Comparison of ENCODE assay signal across 1 cellular context in the genomic region with DNA sequence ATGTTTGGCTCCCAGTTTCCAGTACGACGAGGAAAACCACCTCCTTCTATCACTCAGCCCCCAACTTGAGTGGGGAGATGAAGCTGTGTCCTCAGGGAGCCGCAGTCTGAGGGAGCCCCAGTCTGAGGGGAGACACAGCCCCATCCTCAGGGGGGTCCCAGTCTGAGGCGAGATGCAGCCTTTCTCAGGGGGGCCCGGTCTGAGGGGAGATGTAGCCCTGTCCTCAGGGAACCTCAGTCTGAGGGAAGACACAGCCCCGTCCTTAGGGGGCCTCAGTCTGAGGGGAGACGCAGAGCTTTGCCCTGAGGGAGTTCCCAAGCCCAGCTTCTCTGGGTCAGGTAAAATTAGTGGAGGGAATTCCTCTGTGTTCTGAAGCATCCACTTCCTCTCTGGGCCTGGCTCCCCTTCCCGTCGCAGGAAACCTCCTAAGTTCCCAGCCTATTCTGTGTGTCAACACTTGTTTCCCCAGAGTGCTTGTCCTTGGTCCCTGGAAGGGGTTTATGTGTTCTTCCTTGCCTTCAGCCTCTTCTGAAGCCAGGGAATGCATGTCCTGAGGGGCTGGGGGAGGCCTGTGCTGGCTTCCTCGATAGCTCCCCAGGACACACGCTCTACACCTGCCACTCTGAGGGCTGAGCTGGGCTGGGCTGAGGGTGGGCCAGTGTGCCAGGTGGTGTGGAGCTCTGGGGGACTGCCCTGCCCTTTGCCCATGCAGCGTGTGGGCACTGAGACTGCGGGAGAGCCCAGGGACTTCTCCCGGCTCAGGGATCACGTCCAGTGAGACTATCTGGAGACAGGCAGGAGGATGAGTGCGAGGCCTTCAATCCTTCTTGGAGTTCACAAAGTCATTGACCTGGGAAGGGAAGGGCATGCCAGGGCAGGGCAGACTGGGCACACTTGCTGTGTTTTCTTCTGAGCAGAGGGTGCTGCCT.
TF ChIP-seq lines count a peak whose summit lies in the region.

No MANE protein-coding gene starts in this region.

TF ChIP-seq in GM12878, 131 proteins besides CTCF, POLR2A, EP300 and RAD21 (continued from another document):
- TF ChIP-seq, protein P1, sequence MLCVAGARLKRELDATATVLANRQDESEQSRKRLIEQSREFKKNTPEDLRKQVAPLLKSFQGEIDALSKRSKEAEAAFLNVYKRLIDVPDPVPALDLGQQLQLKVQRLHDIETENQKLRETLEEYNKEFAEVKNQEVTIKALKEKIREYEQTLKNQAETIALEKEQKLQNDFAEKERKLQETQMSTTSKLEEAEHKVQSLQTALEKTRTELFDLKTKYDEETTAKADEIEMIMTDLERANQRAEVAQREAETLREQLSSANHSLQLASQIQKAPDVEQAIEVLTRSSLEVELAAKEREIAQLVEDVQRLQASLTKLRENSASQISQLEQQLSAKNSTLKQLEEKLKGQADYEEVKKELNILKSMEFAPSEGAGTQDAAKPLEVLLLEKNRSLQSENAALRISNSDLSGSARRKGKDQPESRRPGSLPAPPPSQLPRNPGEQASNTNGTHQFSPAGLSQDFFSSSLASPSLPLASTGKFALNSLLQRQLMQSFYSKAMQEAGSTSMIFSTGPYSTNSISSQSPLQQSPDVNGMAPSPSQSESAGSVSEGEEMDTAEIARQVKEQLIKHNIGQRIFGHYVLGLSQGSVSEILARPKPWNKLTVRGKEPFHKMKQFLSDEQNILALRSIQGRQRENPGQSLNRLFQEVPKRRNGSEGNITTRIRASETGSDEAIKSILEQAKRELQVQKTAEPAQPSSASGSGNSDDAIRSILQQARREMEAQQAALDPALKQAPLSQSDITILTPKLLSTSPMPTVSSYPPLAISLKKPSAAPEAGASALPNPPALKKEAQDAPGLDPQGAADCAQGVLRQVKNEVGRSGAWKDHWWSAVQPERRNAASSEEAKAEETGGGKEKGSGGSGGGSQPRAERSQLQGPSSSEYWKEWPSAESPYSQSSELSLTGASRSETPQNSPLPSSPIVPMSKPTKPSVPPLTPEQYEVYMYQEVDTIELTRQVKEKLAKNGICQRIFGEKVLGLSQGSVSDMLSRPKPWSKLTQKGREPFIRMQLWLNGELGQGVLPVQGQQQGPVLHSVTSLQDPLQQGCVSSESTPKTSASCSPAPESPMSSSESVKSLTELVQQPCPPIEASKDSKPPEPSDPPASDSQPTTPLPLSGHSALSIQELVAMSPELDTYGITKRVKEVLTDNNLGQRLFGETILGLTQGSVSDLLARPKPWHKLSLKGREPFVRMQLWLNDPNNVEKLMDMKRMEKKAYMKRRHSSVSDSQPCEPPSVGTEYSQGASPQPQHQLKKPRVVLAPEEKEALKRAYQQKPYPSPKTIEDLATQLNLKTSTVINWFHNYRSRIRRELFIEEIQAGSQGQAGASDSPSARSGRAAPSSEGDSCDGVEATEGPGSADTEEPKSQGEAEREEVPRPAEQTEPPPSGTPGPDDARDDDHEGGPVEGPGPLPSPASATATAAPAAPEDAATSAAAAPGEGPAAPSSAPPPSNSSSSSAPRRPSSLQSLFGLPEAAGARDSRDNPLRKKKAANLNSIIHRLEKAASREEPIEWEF (IDR thresholded peaks at IDR 0.05; ENCODE audit: insufficient replicate concordance, low read depth, low read length), result no peak
